In the genomic region with DNA sequence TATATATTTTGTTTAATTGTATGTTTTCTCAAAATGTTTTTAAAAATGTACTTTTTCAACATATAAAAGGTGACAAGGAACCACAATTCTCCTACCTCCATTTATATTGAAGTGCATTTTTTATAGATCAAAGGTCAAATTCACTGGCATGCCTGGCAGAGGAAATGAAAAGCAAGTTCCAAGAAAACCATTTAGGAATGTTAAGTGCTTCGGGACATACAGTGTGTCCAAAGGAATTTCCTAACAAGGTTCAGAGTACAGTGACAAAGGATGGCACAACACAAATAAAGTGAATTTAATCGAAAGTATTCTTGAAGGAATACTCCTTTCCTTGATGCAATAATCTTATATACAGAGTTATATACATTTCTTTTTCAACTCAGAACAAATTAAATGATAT, we compare ENCODE assay signal across 22 cellular contexts.
DNase-seq lines count a peak whose midpoint lies in the region; ATAC-seq, FAIRE-seq and TF ChIP-seq lines count a peak whose summit lies in the region.
"Had no signal": no experiment of that assay in that cellular context is flagged by ENCODE, and none has a peak within 500 bp of the region (broad histone marks: within the 10 kb centered on the region; RNA-seq: fewer than 3 reads in every experiment).

No MANE protein-coding gene starts in this region.

- H3K36me3 Mint-ChIP-seq in chondrocyte (ENCODE audit: low read depth), result no peaks in the 10 kb centered on the region
- H3K36me3 Mint-ChIP-seq in activated T-cell treated with anti-CD3 and anti-CD28 coated beads, Interleukin-2, amount 50 U/mL, for 72 hours (ENCODE audit: insufficient read depth in 2 of 2), result no peaks in the 10 kb centered on the region

- no peaks in the 10 kb centered on the region for H3K27me3 Mint-ChIP-seq in chondrocyte (ENCODE audit: low read depth)
- H3K27me3 Mint-ChIP-seq in activated T-cell treated with anti-CD3 and anti-CD28 coated beads, Interleukin-2, amount 50 U/mL, for 72 hours (ENCODE audit: low read depth), result no peaks in the 10 kb centered on the region
- H3K27me3 Mint-ChIP-seq: activated CD8-positive, alpha-beta T cell treated with anti-CD3 and anti-CD28 coated beads for 36 hours; B cell; central memory CD8-positive, alpha-beta T cell; progenitor cell of endocrine pancreas; stimulated activated naive CD8-positive, alpha-beta T cell treated with anti-CD3 and anti-CD28 coated beads, Interleukin-15, Interleukin-2, amounts not matched to agents 100 ng/mL and 50 ng/mL, for 24 hours had no signal

- DNase-seq in D721Med (ENCODE audit: insufficient read length, low spot score) (no peak), HTR-8/SVneo (ENCODE audit: insufficient read length, low spot score) (peak; percentile 23), chondrocyte (ENCODE audit: low spot score) (no peak), pulmonary artery endothelial cell (ENCODE audit: low read depth, low spot score) (peak; percentile 10), putamen (ENCODE audit: low spot score) (no peak), NCI-H1105 (lab: John Stamatoyannopoulos, UW) (no peak)
- DNase-seq in activated T-cell treated with anti-CD3 and anti-CD28 coated beads, Interleukin-2, amount 50 U/mL, for 72 hours, result no peak
- DNase-seq: activated CD8-positive, alpha-beta T cell treated with anti-CD3 and anti-CD28 coated beads for 36 hours; activated naive CD4-positive, alpha-beta T cell; amygdala; effector CD4-positive, alpha-beta T cell; esophagus squamous epithelium; NCI-H146; NCI-H2171 treated with DMSO at 0.1 percent for 48 hours; NCI-H748 treated with DMSO at 0.1 percent for 48 hours; stimulated activated CD4-positive, alpha-beta T cell treated with anti-CD3 and anti-CD28 coated beads, Interleukin-4, amount 100 ng/mL, for 1 hour; T-helper 2 cell; WERI-Rb-1 had no signal

- no peak for ATAC-seq in activated T-cell treated with anti-CD3 and anti-CD28 coated beads, Interleukin-2, amount 50 U/mL, for 72 hours (replicated peaks in 1 of 2)
- ATAC-seq: activated CD8-positive, alpha-beta T cell treated with anti-CD3 and anti-CD28 coated beads for 36 hours had no signal

- no peaks in the 10 kb centered on the region for H3K9me3 Mint-ChIP-seq in chondrocyte (ENCODE audit: low read depth)
- H3K9me3 Mint-ChIP-seq in activated T-cell treated with anti-CD3 and anti-CD28 coated beads, Interleukin-2, amount 50 U/mL, for 72 hours, result no peaks in the 10 kb centered on the region
- H3K9me3 Mint-ChIP-seq: activated CD8-positive, alpha-beta T cell treated with anti-CD3 and anti-CD28 coated beads for 36 hours; central memory CD8-positive, alpha-beta T cell; stimulated activated naive CD8-positive, alpha-beta T cell treated with anti-CD3 and anti-CD28 coated beads, Interleukin-15, Interleukin-2, amounts not matched to agents 100 ng/mL and 50 ng/mL, for 24 hours had no signal

- peak overlapping the region; percentile 51 for H3K27ac Mint-ChIP-seq in chondrocyte (ENCODE audit: unreplicated experiment)
- H3K27ac Mint-ChIP-seq in activated T-cell treated with anti-CD3 and anti-CD28 coated beads, Interleukin-2, amount 50 U/mL, for 72 hours, result no peak overlapping the region
- H3K27ac Mint-ChIP-seq: activated CD8-positive, alpha-beta T cell treated with anti-CD3 and anti-CD28 coated beads for 36 hours; B cell; progenitor cell of endocrine pancreas; stimulated activated naive CD8-positive, alpha-beta T cell treated with anti-CD3 and anti-CD28 coated beads, Interleukin-15, Interleukin-2, amounts not matched to agents 100 ng/mL and 50 ng/mL, for 24 hours had no signal

- H3K4me3 Mint-ChIP-seq in chondrocyte (ENCODE audit: unreplicated experiment), result no peak overlapping the region
- no peak overlapping the region for H3K4me3 Mint-ChIP-seq in activated T-cell treated with anti-CD3 and anti-CD28 coated beads, Interleukin-2, amount 50 U/mL, for 72 hours
- H3K4me3 Mint-ChIP-seq: activated CD8-positive, alpha-beta T cell treated with anti-CD3 and anti-CD28 coated beads for 36 hours; B cell; central memory CD8-positive, alpha-beta T cell; stimulated activated naive CD8-positive, alpha-beta T cell treated with anti-CD3 and anti-CD28 coated beads, Interleukin-15, Interleukin-2, amounts not matched to agents 100 ng/mL and 50 ng/mL, for 24 hours had no signal

- H3K4me1 Mint-ChIP-seq in chondrocyte (ENCODE audit: low read depth), result peaks cover 20% of the 10 kb centered on the region
- H3K4me1 Mint-ChIP-seq in activated T-cell treated with anti-CD3 and anti-CD28 coated beads, Interleukin-2, amount 50 U/mL, for 72 hours (ENCODE audit: low read depth), result no peaks in the 10 kb centered on the region
- H3K4me1 Mint-ChIP-seq: B cell; central memory CD8-positive, alpha-beta T cell had no signal

- TF ChIP-seq CTCF in D721Med (IDR thresholded peaks at IDR 0.05; ENCODE audit: insufficient read depth, missing control alignments) (no peak), chondrocyte (IDR thresholded peaks at IDR 0.05) (no peak)

- FAIRE-seq in D721Med (lab: Jason Lieb, UNC), result peak; percentile 16
- FAIRE-seq in HTR-8/SVneo (lab: Jason Lieb, UNC), result no peak

Comparison
In these comparisons a context has a peak if more than half of its experiments do, and no peak if none do; other contexts are left out.
1. DNase-seq: peak in HTR-8/SVneo (single experiment) and pulmonary artery endothelial cell (single experiment); none in D721Med (single experiment), chondrocyte (single experiment), putamen (single experiment), NCI-H1105 (single experiment) and activated T-cell treated with anti-CD3 and anti-CD28 coated beads, Interleukin-2, amount 50 U/mL, for 72 hours (0 of 2).